10 cellular contexts compared by ENCODE assay signal in the genomic region with DNA sequence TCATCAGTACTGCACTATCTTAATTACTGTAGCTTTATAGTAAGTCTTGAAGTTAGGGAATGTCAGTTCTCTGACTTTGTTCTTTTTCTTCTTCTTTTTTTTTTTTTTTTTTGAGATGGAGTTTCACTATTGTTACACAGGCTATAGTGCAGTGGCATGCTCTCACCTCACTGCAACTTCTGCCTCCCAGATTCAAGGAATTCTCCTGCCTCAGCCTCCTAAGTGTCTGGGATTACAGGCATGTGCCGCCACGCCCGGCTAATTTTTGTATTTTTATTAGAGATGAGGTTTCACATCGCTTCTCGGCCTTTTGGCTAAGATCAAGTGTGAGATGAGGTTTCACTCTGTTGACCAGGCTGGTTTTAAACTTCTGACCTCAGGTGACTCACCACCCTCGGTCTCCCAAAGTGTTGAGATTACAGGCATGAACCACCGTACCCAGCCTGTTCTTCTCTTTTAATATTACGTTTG. TPM values are rescaled to one million over a fixed set of nuclear protein-coding genes. Genes with fewer than 3 reads are reported as not detected.
DNase-seq lines count a peak whose midpoint lies in the region; ATAC-seq and TF ChIP-seq lines count a peak whose summit lies in the region.
"Had no signal": no experiment of that assay in that cellular context is flagged by ENCODE, and none has a peak within 500 bp of the region (broad histone marks: within the 10 kb centered on the region; RNA-seq: fewer than 3 reads in every experiment).

No MANE protein-coding gene starts in this region.

- H3K27me3 Mint-ChIP-seq in Caco-2 (ENCODE audit: insufficient read depth, unreplicated experiment): no peaks in the 10 kb centered on the region
- peaks cover 15% of the 10 kb centered on the region for H3K27me3 Mint-ChIP-seq in activated CD4-positive, alpha-beta memory T cell treated with anti-CD3 and anti-CD28 coated beads, Interleukin-2, amount 10 ng/mL, durations not matched to agents 7 days and 5 days

- DNase-seq in Caco-2 (peak in 1 of 2 experiments; percentile 24), SW480 (ENCODE audit: low spot score) (peak; percentile 41), foreskin keratinocyte (peak; percentile 29 to 64), NCI-H748 treated with DMSO at 0.1 percent for 48 hours (lab: John Stamatoyannopoulos, UW) (no peak), NCI-H187 (lab: John Stamatoyannopoulos, UW) (no peak)
- DNase-seq in activated CD4-positive, alpha-beta memory T cell treated with anti-CD3 and anti-CD28 coated beads, Interleukin-2, amount 10 ng/mL, durations not matched to agents 7 days and 5 days: no peak
- DNase-seq in activated naive CD4-positive, alpha-beta T cell treated with Interleukin-2 at 50 U/mL for 16 hours: no peak

- peaks cover 8% of the 10 kb centered on the region for H3K9me3 Mint-ChIP-seq in Caco-2 (ENCODE audit: unreplicated experiment)
- H3K9me3 Mint-ChIP-seq in activated CD4-positive, alpha-beta memory T cell treated with anti-CD3 and anti-CD28 coated beads, Interleukin-2, amount 10 ng/mL, durations not matched to agents 7 days and 5 days: peaks cover 5% of the 10 kb centered on the region
- H3K9me3 Mint-ChIP-seq: T-helper 1 cell treated with Interleukin-12 subunit alpha and Interleukin-12 subunit beta and Interleukin-4 antibody, amounts not matched to agents 30 μg/mL and 1 μg/mL, for 36 hours had no signal

- no peaks in the 10 kb centered on the region for H3K9me3 ChIP-seq in Caco-2

- CTCF ChIA-PET in Caco-2 (lab: Charles Lee): interaction anchor here (0.6 kb wide), 1 partner anchor 104 kb away, joined by 3 read pairs; no protein-coding TSS in a partner anchor
- CTCF ChIA-PET in activated CD4-positive, alpha-beta memory T cell treated with anti-CD3 and anti-CD28 coated beads, Interleukin-2, amount 10 ng/mL, durations not matched to agents 7 days and 5 days (lab: Charles Lee): no interaction called here

- H3K27me3 ChIP-seq in Caco-2 (replicated peaks; ENCODE audit: control insufficient read depth, insufficient read depth, low read length) (no peaks in the 10 kb centered on the region), foreskin keratinocyte (no peaks in the 10 kb centered on the region)

- no peak overlapping the region for H3K4me3 Mint-ChIP-seq in Caco-2 (ENCODE audit: unreplicated experiment)
- no peak overlapping the region for H3K4me3 Mint-ChIP-seq in activated CD4-positive, alpha-beta memory T cell treated with anti-CD3 and anti-CD28 coated beads, Interleukin-2, amount 10 ng/mL, durations not matched to agents 7 days and 5 days
- H3K4me3 Mint-ChIP-seq: activated T-helper 1 cell treated with anti-CD3 and anti-CD28 coated beads, Interleukin-12 subunit alpha, Interleukin-12 subunit beta, Interleukin-2, Interleukin-4 antibody, amounts not matched to agents 30 ng/mL and 10 ng/mL and 1 ng/mL, durations not matched to agents 14 hours and 24 hours and 36 hours; T-helper 1 cell treated with Interleukin-12 subunit alpha and Interleukin-12 subunit beta and Interleukin-4 antibody, amounts not matched to agents 30 μg/mL and 1 μg/mL, for 36 hours had no signal

- TF ChIP-seq CTCF in Caco-2 (IDR thresholded peaks at IDR 0.05; ENCODE audit: insufficient read depth in 1 of 2, low read depth in 1 of 2, low read length in 1 of 2, severe bottlenecking in 1 of 2, unreplicated experiment in 1 of 2): no peak
- TF ChIP-seq CTCF in foreskin keratinocyte (conservative IDR thresholded peaks at IDR 0.05): no peak

- H3K4me1 ChIP-seq in Caco-2 (peaks cover 18% of the 10 kb centered on the region; the same call in 1 of the 2 replicates), foreskin keratinocyte (peaks cover 17% of the 10 kb centered on the region)

- no peak overlapping the region for H3K27ac ChIP-seq in foreskin keratinocyte

- no peak overlapping the region for H3K4me3 ChIP-seq in Caco-2 (ENCODE audit: low read depth, low read length)

- peak overlapping the region; percentile 76 for H3K27ac Mint-ChIP-seq in Caco-2 (ENCODE audit: unreplicated experiment)
- no peak overlapping the region for H3K27ac Mint-ChIP-seq in activated CD4-positive, alpha-beta memory T cell treated with anti-CD3 and anti-CD28 coated beads, Interleukin-2, amount 10 ng/mL, durations not matched to agents 7 days and 5 days
- H3K27ac Mint-ChIP-seq: activated T-helper 1 cell treated with anti-CD3 and anti-CD28 coated beads, Interleukin-12 subunit alpha, Interleukin-12 subunit beta, Interleukin-2, Interleukin-4 antibody, amounts not matched to agents 30 ng/mL and 10 ng/mL and 1 ng/mL, durations not matched to agents 14 hours and 24 hours and 36 hours; T-helper 1 cell treated with Interleukin-12 subunit alpha and Interleukin-12 subunit beta and Interleukin-4 antibody, amounts not matched to agents 30 μg/mL and 1 μg/mL, for 36 hours had no signal

- intact Hi-C loops in Caco-2 (cut with micrococcal nuclease; ENCODE audit: unreplicated experiment): no loop called here

- no peaks in the 10 kb centered on the region for H3K36me3 Mint-ChIP-seq in Caco-2 (ENCODE audit: insufficient read depth, unreplicated experiment)
- no peaks in the 10 kb centered on the region for H3K36me3 Mint-ChIP-seq in activated CD4-positive, alpha-beta memory T cell treated with anti-CD3 and anti-CD28 coated beads, Interleukin-2, amount 10 ng/mL, durations not matched to agents 7 days and 5 days (ENCODE audit: low read depth)

- POLR2A ChIA-PET in Caco-2 (lab: Charles Lee): interaction anchor here (0.6 kb wide), 1 partner anchor 67 kb away, joined by 3 read pairs; no protein-coding TSS in a partner anchor
- POLR2A ChIA-PET in activated CD4-positive, alpha-beta memory T cell treated with anti-CD3 and anti-CD28 coated beads, Interleukin-2, amount 10 ng/mL, durations not matched to agents 7 days and 5 days (lab: Charles Lee): no interaction called here

- no peaks in the 10 kb centered on the region; the same call in 1 of the 2 replicates for H3K36me3 ChIP-seq in Caco-2 (ENCODE audit: control insufficient read depth, insufficient read depth, low read length)

- BruUV-seq in Caco-2 (replicated peaks; lab: Mats Ljungman, UMichigan): no TSS peak

- ATAC-seq in HG02610 (IDR thresholded peaks at IDR 0.05; ENCODE audit: unreplicated experiment) (peak; percentile 45), foreskin keratinocyte (peak; percentile 73)

- H3K4me1 Mint-ChIP-seq in Caco-2 (ENCODE audit: low read depth, unreplicated experiment): peaks cover 41% of the 10 kb centered on the region
- peaks cover 12% of the 10 kb centered on the region for H3K4me1 Mint-ChIP-seq in activated CD4-positive, alpha-beta memory T cell treated with anti-CD3 and anti-CD28 coated beads, Interleukin-2, amount 10 ng/mL, durations not matched to agents 7 days and 5 days

RNA-seq across cellular contexts. Expression of a gene that starts 41.9 kb away (rescaled TPM):
- 21.1 and 23.0 TPM in 2 replicates for total RNA-seq in Caco-2 (2022)
- 28.0 and 29.7 TPM in 2 replicates for total RNA-seq in foreskin keratinocyte
- 6.2 and 7.4 TPM in 2 replicates for polyA plus RNA-seq in foreskin keratinocyte
- total RNA-seq in activated CD4-positive, alpha-beta memory T cell treated with anti-CD3 and anti-CD28 coated beads, Interleukin-2, amount 10 ng/mL, durations not matched to agents 7 days and 5 days: under 1 TPM; 0.48 to 0.55 TPM

Comparison
In these comparisons a context has a peak if more than half of its experiments do, and no peak if none do; other contexts are left out.
1. DNase-seq: peak in SW480 (single experiment) and foreskin keratinocyte (2 of 2); none in NCI-H748 treated with DMSO at 0.1 percent for 48 hours (single experiment), activated CD4-positive, alpha-beta memory T cell treated with anti-CD3 and anti-CD28 coated beads, Interleukin-2, amount 10 ng/mL, durations not matched to agents 7 days and 5 days (single experiment), NCI-H187 (0 of 2) and activated naive CD4-positive, alpha-beta T cell treated with Interleukin-2 at 50 U/mL for 16 hours (single experiment).
2. RNA of a gene that starts 41.9 kb away (total RNA-seq): 28.0 to 29.7 TPM in foreskin keratinocyte and 21.1 to 23.0 TPM in Caco-2; 0.48 to 0.55 TPM in activated CD4-positive, alpha-beta memory T cell treated with anti-CD3 and anti-CD28 coated beads, Interleukin-2, amount 10 ng/mL, durations not matched to agents 7 days and 5 days; every median in the first group is over 10 times any median in the second.